Comparison of ENCODE assay signal across 1 cellular context in the genomic region with DNA sequence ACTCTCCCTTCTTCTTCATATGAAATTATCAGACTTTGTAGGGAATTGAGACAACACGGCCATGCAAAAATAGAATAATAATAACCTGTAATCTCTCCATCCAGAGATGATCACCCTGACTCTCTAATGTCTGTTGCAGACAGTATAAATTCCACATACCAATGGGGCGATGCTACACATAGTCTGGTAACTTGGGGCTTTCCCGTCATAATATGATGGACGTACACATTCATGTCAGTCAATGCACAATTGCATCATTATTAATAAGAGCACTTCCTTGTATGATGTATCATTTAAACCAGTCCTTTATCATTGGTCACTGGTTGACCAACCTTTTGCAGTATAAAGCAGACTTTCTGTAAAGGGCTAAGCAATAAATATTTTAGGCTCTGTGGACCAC.
TF ChIP-seq lines count a peak whose summit lies in the region.

No MANE protein-coding gene starts in this region.

TF ChIP-seq in HepG2, 621 proteins besides CTCF, POLR2A, EP300 and RAD21:
- peak; percentile 32; the same call in 1 of the 2 replicates for TF ChIP-seq ATF7 (IDR thresholded peaks at IDR 0.05)
- TF ChIP-seq ATF7 (CRISPR knock-in tag; IDR thresholded peaks at IDR 0.05) = no peak
- TF ChIP-seq DBP (CRISPR knock-in tag; IDR thresholded peaks at IDR 0.05; ENCODE audit: not compliant biosample characterization) = no peak
TF ChIP-seq in HepG2: peak in this region for 1.
